Comparison of ENCODE assay signal across 1 cellular context in genomic region chr11:72080326-72081183, GRCh38.
A peak's percentile ranks its signal among the peaks of the same experiment; 100 is the strongest.
TF ChIP-seq lines count a peak whose summit lies in the region.

Gene LRRC51, plus strand, starts transcription at chr11:72080850. Its CDS starts 8,234 bp downstream, at chr11:72089084.
A gene with protein sequence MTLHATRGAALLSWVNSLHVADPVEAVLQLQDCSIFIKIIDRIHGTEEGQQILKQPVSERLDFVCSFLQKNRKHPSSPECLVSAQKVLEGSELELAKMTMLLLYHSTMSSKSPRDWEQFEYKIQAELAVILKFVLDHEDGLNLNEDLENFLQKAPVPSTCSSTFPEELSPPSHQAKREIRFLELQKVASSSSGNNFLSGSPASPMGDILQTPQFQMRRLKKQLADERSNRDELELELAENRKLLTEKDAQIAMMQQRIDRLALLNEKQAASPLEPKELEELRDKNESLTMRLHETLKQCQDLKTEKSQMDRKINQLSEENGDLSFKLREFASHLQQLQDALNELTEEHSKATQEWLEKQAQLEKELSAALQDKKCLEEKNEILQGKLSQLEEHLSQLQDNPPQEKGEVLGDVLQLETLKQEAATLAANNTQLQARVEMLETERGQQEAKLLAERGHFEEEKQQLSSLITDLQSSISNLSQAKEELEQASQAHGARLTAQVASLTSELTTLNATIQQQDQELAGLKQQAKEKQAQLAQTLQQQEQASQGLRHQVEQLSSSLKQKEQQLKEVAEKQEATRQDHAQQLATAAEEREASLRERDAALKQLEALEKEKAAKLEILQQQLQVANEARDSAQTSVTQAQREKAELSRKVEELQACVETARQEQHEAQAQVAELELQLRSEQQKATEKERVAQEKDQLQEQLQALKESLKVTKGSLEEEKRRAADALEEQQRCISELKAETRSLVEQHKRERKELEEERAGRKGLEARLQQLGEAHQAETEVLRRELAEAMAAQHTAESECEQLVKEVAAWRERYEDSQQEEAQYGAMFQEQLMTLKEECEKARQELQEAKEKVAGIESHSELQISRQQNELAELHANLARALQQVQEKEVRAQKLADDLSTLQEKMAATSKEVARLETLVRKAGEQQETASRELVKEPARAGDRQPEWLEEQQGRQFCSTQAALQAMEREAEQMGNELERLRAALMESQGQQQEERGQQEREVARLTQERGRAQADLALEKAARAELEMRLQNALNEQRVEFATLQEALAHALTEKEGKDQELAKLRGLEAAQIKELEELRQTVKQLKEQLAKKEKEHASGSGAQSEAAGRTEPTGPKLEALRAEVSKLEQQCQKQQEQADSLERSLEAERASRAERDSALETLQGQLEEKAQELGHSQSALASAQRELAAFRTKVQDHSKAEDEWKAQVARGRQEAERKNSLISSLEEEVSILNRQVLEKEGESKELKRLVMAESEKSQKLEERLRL (N-terminal part only) (minus strand): TSS chr11:72080542. CDS start chr11:72035943, 44,599 bp downstream.

TF ChIP-seq in endothelial cell of umbilical vein, 7 proteins besides CTCF, POLR2A, EP300 and RAD21 (continued from another document):
- TF ChIP-seq POLR2AphosphoS5 (IDR thresholded peaks at IDR 0.05; ENCODE audit: insufficient read depth, low read depth, low read length) (no peak), FOS (IDR thresholded peaks at IDR 0.05; ENCODE audit: borderline replicate concordance, insufficient read depth, low read length) (peak; percentile 37), JUN (IDR thresholded peaks at IDR 0.05; ENCODE audit: borderline replicate concordance, insufficient read depth, insufficient read length, low read depth) (peak; percentile 36), GATA2 (IDR thresholded peaks at IDR 0.05; ENCODE audit: insufficient read depth, insufficient read length, low read depth, low read length) (no peak), MYC (IDR thresholded peaks at IDR 0.05; ENCODE audit: low read depth, low read length) (no peak), MAX (IDR thresholded peaks at IDR 0.05; ENCODE audit: insufficient read depth, insufficient read length) (peak; percentile 51)
